In genomic region chr17:44220211-44221071, GRCh38 we compare ENCODE assay signal across 1 cellular context.
A peak's percentile ranks its signal among the peaks of the same experiment; 100 is the strongest.
TF ChIP-seq lines count a peak whose summit lies in the region.

No MANE protein-coding gene starts in this region.

TF ChIP-seq in HepG2, 621 proteins besides CTCF, POLR2A, EP300 and RAD21 (continued from another document and continues in another):
- TF ChIP-seq ZNF609 (CRISPR knock-in tag; IDR thresholded peaks at IDR 0.05; ENCODE audit: borderline replicate concordance), result no peak
- TF ChIP-seq ZFP36L1 (CRISPR knock-in tag; IDR thresholded peaks at IDR 0.05), result no peak
- peak; percentile 64 for TF ChIP-seq POLR2G (IDR thresholded peaks at IDR 0.05; ENCODE audit: low read depth, low read length)
- TF ChIP-seq ZNF576 (CRISPR knock-in tag; IDR thresholded peaks at IDR 0.05), result no peak
- peak; percentile 63; the same call in 1 of the 2 replicates for TF ChIP-seq BRD4 (CRISPR knock-in tag; IDR thresholded peaks at IDR 0.05)
- TF ChIP-seq JUND (CRISPR knock-in tag; IDR thresholded peaks at IDR 0.05), result no peak
- peak; percentile 36; the same call in 1 of the 2 replicates for TF ChIP-seq PBX3 (CRISPR knock-in tag; IDR thresholded peaks at IDR 0.05; ENCODE audit: borderline replicate concordance)
- TF ChIP-seq AKNA (CRISPR knock-in tag; IDR thresholded peaks at IDR 0.05; ENCODE audit: borderline replicate concordance), result 0 out of 2 replicates have a peak, but pooled peaks have one; percentile 30
- TF ChIP-seq SRY (CRISPR knock-in tag; IDR thresholded peaks at IDR 0.05), result 0 out of 2 replicates have a peak, but pooled peaks have one; percentile 40
- TF ChIP-seq GABPB1 (CRISPR knock-in tag; IDR thresholded peaks at IDR 0.05), result peak; percentile 73; the same call in 1 of the 2 replicates
- no peak for TF ChIP-seq TOPORS (CRISPR knock-in tag; IDR thresholded peaks at IDR 0.05)
- TF ChIP-seq ADNP (CRISPR knock-in tag; IDR thresholded peaks at IDR 0.05), result 0 out of 2 replicates have a peak, but pooled peaks have one; percentile 20
- no peak for TF ChIP-seq ZNF646 (CRISPR knock-in tag; IDR thresholded peaks at IDR 0.05)
- TF ChIP-seq CSRNP2 (CRISPR knock-in tag; conservative IDR thresholded peaks at IDR 0.05; ENCODE audit: low read depth), result no peak
- no peak for TF ChIP-seq CHD4 (IDR thresholded peaks at IDR 0.05; ENCODE audit: borderline replicate concordance, low read length)
- no peak for TF ChIP-seq ZNF839 (CRISPR knock-in tag; IDR thresholded peaks at IDR 0.05; ENCODE audit: borderline replicate concordance)
- TF ChIP-seq ZNF274 (CRISPR knock-in tag; IDR thresholded peaks at IDR 0.05), result no peak
- TF ChIP-seq ISL2 (CRISPR knock-in tag; IDR thresholded peaks at IDR 0.05), result no peak
- 0 out of 2 replicates have a peak, but pooled peaks have one; percentile 45 for TF ChIP-seq ZFAT (CRISPR knock-in tag; conservative IDR thresholded peaks at IDR 0.05)
- TF ChIP-seq CBX5 (CRISPR knock-in tag; IDR thresholded peaks at IDR 0.05; ENCODE audit: borderline replicate concordance), result no peak
- no peak for TF ChIP-seq MIER2 (CRISPR knock-in tag; IDR thresholded peaks at IDR 0.05)
- no peak for TF ChIP-seq GPN1 (CRISPR knock-in tag; IDR thresholded peaks at IDR 0.05; ENCODE audit: borderline replicate concordance)
- peak; percentile 80 for TF ChIP-seq RBFOX2 (IDR thresholded peaks at IDR 0.05; ENCODE audit: low read depth, low read length)
- TF ChIP-seq MLX (CRISPR knock-in tag; IDR thresholded peaks at IDR 0.05), result no peak
- TF ChIP-seq PCBP1 (IDR thresholded peaks at IDR 0.05; ENCODE audit: borderline replicate concordance, low read depth, low read length), result no peak
- TF ChIP-seq ZSCAN20 (CRISPR knock-in tag; IDR thresholded peaks at IDR 0.05; ENCODE audit: borderline replicate concordance), result peak; percentile 88; the same call in 1 of the 2 replicates
- no peak for TF ChIP-seq ZNF292 (CRISPR knock-in tag; IDR thresholded peaks at IDR 0.05; ENCODE audit: borderline replicate concordance, low read depth)
- peak; percentile 14; the same call in 1 of the 2 replicates for TF ChIP-seq SPEN (CRISPR knock-in tag; IDR thresholded peaks at IDR 0.05; ENCODE audit: low read depth)
- no peak for TF ChIP-seq ZNF740 (CRISPR knock-in tag; IDR thresholded peaks at IDR 0.05)
- peak; percentile 11; the same call in 1 of the 2 replicates for TF ChIP-seq ZBTB2 (CRISPR knock-in tag; IDR thresholded peaks at IDR 0.05; ENCODE audit: low read depth)
- no peak for TF ChIP-seq CREBL2 (CRISPR knock-in tag; IDR thresholded peaks at IDR 0.05; ENCODE audit: borderline replicate concordance)
